33 cellular contexts compared by ENCODE assay signal in genomic region chr2:135475128-135475527, GRCh38.
"Had no signal": no experiment of that assay in that cellular context is flagged by ENCODE, and none has a peak within 500 bp of the region (broad histone marks: within the 10 kb centered on the region; RNA-seq: fewer than 3 reads in every experiment).

No MANE protein-coding gene starts in this region.

- H3K4me3 ChIP-seq: ascending aorta, breast epithelium, cardiac muscle cell, colonic mucosa, dorsolateral prefrontal cortex, heart left ventricle had no signal

- FAIRE-seq: frontal cortex had no signal

- H3K27me3 ChIP-seq: ascending aorta, breast epithelium, cardiac muscle cell, colonic mucosa, dorsolateral prefrontal cortex, heart left ventricle had no signal

- DNase-seq: activated B cell treated with CpG ODN at 0.5 μM for 24 hours; activated CD4-positive, alpha-beta memory T cell treated with anti-CD3 and anti-CD28 coated beads for 36 hours; activated CD4-positive, alpha-beta T cell treated with anti-CD3 and anti-CD28 coated beads for 48 hours; activated CD4-positive, alpha-beta T cell treated with anti-CD3 and anti-CD28 coated beads, Interleukin-2, amount 50 U/mL, for 1 hour; activated CD8-positive, alpha-beta memory T cell treated with anti-CD3 and anti-CD28 coated beads, Interleukin-2, amount 10 ng/mL, durations not matched to agents 7 days and 5 days; activated CD8-positive, alpha-beta memory T cell treated with anti-CD3 and anti-CD28 coated beads, Interleukin-2, amount 50 U/mL, for 4 hours; activated CD8-positive, alpha-beta T cell treated with anti-CD3 and anti-CD28 coated beads, Interleukin-2, amount 10 ng/mL, durations not matched to agents 7 days and 5 days; activated gamma-delta T cell; activated naive CD4-positive, alpha-beta T cell; activated naive CD4-positive, alpha-beta T cell treated with anti-CD3 and anti-CD28 coated beads, Interleukin-2, amount 10 ng/mL, durations not matched to agents 7 days and 5 days; activated naive CD8-positive, alpha-beta T cell treated with anti-CD3 and anti-CD28 coated beads, Interleukin-2, amount 10 ng/mL, durations not matched to agents 7 days and 5 days; activated T-cell treated with anti-CD3 and anti-CD28 coated beads, Interleukin-2, amount 50 U/mL, for 1 hour; activated T-cell treated with anti-CD3 and anti-CD28 coated beads, Interleukin-2, amount 50 U/mL, for 72 hours; central memory CD4-positive, alpha-beta T cell; cerebellar nuclear complex; colonic mucosa; dorsolateral prefrontal cortex; effector memory CD4-positive, alpha-beta T cell; endodermal cell; foreskin fibroblast; glutamatergic neuron; heart left ventricle; T-helper 1 cell; T-helper 17 cell; T1000; WERI-Rb-1 had no signal

- H3K9me3 ChIP-seq: ascending aorta, breast epithelium, colonic mucosa, heart left ventricle had no signal

- H3K27ac ChIP-seq: ascending aorta, breast epithelium, cardiac muscle cell, colonic mucosa, dorsolateral prefrontal cortex, heart left ventricle, WERI-Rb-1 had no signal

- H3K36me3 ChIP-seq: ascending aorta, breast epithelium, cardiac muscle cell, colonic mucosa, heart left ventricle, WERI-Rb-1 had no signal

- H3K4me1 ChIP-seq: ascending aorta, breast epithelium, colonic mucosa, heart left ventricle had no signal

- ATAC-seq: activated CD4-positive, CD25-positive, alpha-beta regulatory T cell treated with anti-CD3 and anti-CD28 coated beads, Interleukin-2, amount 50 U/mL, for 24 hours; activated CD8-positive, alpha-beta memory T cell treated with anti-CD3 and anti-CD28 coated beads, Interleukin-2, amount 10 ng/mL, durations not matched to agents 7 days and 5 days; activated CD8-positive, alpha-beta T cell treated with anti-CD3 and anti-CD28 coated beads, Interleukin-2, amount 10 ng/mL, durations not matched to agents 7 days and 5 days; activated naive CD4-positive, alpha-beta T cell treated with anti-CD3 and anti-CD28 coated beads, Interleukin-2, amount 50 U/mL, for 72 hours; activated T-cell treated with anti-CD3 and anti-CD28 coated beads, Interleukin-2, amount 50 U/mL, for 72 hours; esophagus mucosa; heart left ventricle; T-helper 17 cell had no signal
